In the genomic region with DNA sequence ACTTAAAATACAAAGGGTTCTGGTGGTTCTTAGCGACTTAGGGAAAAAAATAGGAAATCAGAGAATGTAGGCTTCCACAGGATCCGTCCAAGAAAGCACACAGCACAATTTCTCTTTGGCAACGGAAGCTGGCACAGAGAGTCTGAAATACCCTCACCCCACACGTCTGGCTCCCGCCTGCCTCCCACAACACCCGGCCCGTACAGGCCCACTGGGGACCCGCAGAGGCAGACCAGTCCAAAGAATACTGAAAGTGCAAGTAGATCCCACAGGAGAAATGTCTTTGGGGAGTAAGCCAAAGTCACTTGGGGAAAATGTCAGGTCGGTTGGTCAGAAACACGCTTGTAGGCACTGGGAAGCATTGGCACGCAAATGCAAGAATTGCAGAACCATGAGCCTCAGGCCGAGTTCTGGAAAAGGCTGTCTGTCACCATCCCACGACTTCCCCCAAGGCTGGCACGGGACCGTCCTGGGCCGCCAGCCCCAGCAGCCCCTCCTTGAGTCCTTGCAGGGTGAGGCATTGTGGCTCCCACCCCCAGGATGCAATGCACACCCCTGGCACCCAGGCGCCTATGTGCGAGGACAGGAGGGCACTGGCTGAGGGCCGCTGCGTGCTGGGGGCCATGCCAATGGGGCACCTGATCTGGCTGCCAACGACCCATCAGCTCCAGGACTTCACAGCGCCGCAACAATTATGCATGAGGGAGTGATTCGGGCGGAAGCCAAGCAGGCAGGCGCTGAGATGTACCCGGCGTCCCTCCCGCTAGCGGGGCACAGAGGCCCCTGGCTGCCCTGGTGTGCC, we compare ENCODE assay signal across 13 cellular contexts. TPM values are rescaled to one million over a fixed set of nuclear protein-coding genes. Genes with fewer than 3 reads are reported as not detected.
DNase-seq lines count a peak whose midpoint lies in the region; ATAC-seq and TF ChIP-seq lines count a peak whose summit lies in the region.
"Had no signal": no experiment of that assay in that cellular context is flagged by ENCODE, and none has a peak within 500 bp of the region (broad histone marks: within the 10 kb centered on the region; RNA-seq: fewer than 3 reads in every experiment).

No MANE protein-coding gene starts in this region.

- DNase-seq in amygdala (lab: John Stamatoyannopoulos, UW) (peak in 30 of 56 donors; percentile 13 to 74 (median 44)), globus pallidus (ENCODE audit: low spot score) (peak; percentile 49), midbrain (lab: John Stamatoyannopoulos, UW) (peak; percentile 22), tibial nerve (ENCODE audit: low spot score in 2 of 2) (no peak), NOMO-1 treated with dmso at 0.1 percent for 144 hours (lab: John Stamatoyannopoulos, UW; ENCODE audit: unreplicated experiment) (no peak)
- DNase-seq: NCI-H1048 had no signal

- TF ChIP-seq CTCF in tibial nerve (IDR thresholded peaks at IDR 0.05): no peak

- H3K27ac ChIP-seq in tibial nerve: peak overlapping the region; percentile 63 to 83 (median 71)
- H3K27ac ChIP-seq: KMS-11, right lobe of liver had no signal

- peak in 1 of 2 donors; percentile 76 for TF ChIP-seq EP300 in tibial nerve (IDR thresholded peaks at IDR 0.05)

- peaks cover 0 to 26% (median 9%) of the 10 kb centered on the region in 4 donors for H3K4me1 ChIP-seq in tibial nerve
- H3K4me1 ChIP-seq: right lobe of liver had no signal

- ATAC-seq in HG03520 (IDR thresholded peaks at IDR 0.05; ENCODE audit: unreplicated experiment): no peak
- no peak for ATAC-seq in SK-N-SH treated with all-trans-retinoic acid at 6 μM for 48 hours

- 51 to 56% methylated on average over 23 to 25 of the region's 30 CpGs for WGBS in tibial nerve, 2 donors

- H3K9me3 ChIP-seq in tibial nerve: no peaks in the 10 kb centered on the region
- H3K9me3 ChIP-seq: right lobe of liver had no signal

- H3K4me3 ChIP-seq in tibial nerve: no peak overlapping the region
- H3K4me3 ChIP-seq: right lobe of liver had no signal

- TF ChIP-seq POLR2A in tibial nerve (IDR thresholded peaks at IDR 0.05): no peak

- H3K27me3 ChIP-seq in tibial nerve: no peaks in the 10 kb centered on the region
- H3K27me3 ChIP-seq: right lobe of liver had no signal

- peaks cover 0 to 69% (median 7%) of the 10 kb centered on the region in 3 donors for H3K36me3 ChIP-seq in tibial nerve

TF ChIP-seq in SK-N-SH treated with all-trans-retinoic acid at 6 μM for 48 hours, 23 proteins besides CTCF, POLR2A, EP300 and RAD21:
- TF ChIP-seq ZNF70 (CRISPR knock-in tag; IDR thresholded peaks at IDR 0.05): no peak
- no peak for TF ChIP-seq PPARA (CRISPR knock-in tag; IDR thresholded peaks at IDR 0.05; ENCODE audit: borderline replicate concordance)
- TF ChIP-seq CSRNP3 (CRISPR knock-in tag; IDR thresholded peaks at IDR 0.05): no peak
- TF ChIP-seq POU6F1 (CRISPR knock-in tag; IDR thresholded peaks at IDR 0.05; ENCODE audit: borderline replicate concordance, low read depth): no peak
- no peak for TF ChIP-seq ZFP3 (CRISPR knock-in tag; IDR thresholded peaks at IDR 0.05)
- TF ChIP-seq PATZ1 (CRISPR knock-in tag; IDR thresholded peaks at IDR 0.05; ENCODE audit: borderline replicate concordance): no peak
- no peak for TF ChIP-seq ARNTL (CRISPR knock-in tag; IDR thresholded peaks at IDR 0.05; ENCODE audit: borderline replicate concordance, low read depth)
- TF ChIP-seq ZC3H10 (CRISPR knock-in tag; IDR thresholded peaks at IDR 0.05): no peak
- no peak for TF ChIP-seq RARB (CRISPR knock-in tag; IDR thresholded peaks at IDR 0.05)
- no peak for TF ChIP-seq ESRRG (CRISPR knock-in tag; IDR thresholded peaks at IDR 0.05)
- TF ChIP-seq OSR1 (CRISPR knock-in tag; IDR thresholded peaks at IDR 0.05): no peak

RNA-seq across cellular contexts. Expression of gene CHGA, which starts 29.7 kb away (rescaled TPM):
- total RNA-seq in tibial nerve: not detected
- total RNA-seq: activated CD8-positive, alpha-beta T cell treated with anti-CD3 and anti-CD28 coated beads, Interleukin-2, amount 10 ng/mL, durations not matched to agents 7 days and 5 days; activated naive CD8-positive, alpha-beta T cell treated with anti-CD3 and anti-CD28 coated beads, Interleukin-2, amount 10 ng/mL, durations not matched to agents 7 days and 5 days; activated T-cell treated with anti-CD3 and anti-CD28 coated beads, Interleukin-2, amount 50 U/mL, for 72 hours had no signal

Comparison
In these comparisons a context has a peak if more than half of its experiments do, and no peak if none do; other contexts are left out.
1. DNase-seq: peak in amygdala (30 of 56), globus pallidus (single experiment) and midbrain (single experiment); none in tibial nerve (0 of 2) and NOMO-1 treated with dmso at 0.1 percent for 144 hours (single experiment).